ENCODE assay signal across 24 cellular contexts in the genomic region with DNA sequence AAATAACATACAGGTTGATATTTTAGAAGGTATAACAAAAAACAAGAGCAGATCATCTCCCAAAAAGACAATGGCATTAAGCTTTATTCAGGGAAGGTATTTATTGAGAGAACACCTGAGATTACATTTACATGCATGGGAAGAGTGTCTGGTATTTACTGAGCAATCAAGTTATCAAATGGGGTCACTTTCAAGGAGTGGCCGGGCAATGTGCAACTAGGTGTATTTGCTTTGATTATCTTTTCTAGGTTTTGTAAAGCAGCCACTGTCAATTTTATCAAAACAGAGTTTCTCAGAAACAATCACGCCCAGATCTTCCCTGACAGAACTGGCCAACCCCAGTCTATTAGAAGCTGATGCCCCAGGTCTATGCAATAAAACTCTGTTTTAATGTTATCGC.
"Had no signal": no experiment of that assay in that cellular context is flagged by ENCODE, and none has a peak within 500 bp of the region (broad histone marks: within the 10 kb centered on the region; RNA-seq: fewer than 3 reads in every experiment).

No MANE protein-coding gene starts in this region.

- H3K4me3 ChIP-seq: colonic mucosa, esophagus squamous epithelium, left lung, neural progenitor cell, psoas muscle, sigmoid colon, spleen, thoracic aorta, tibial nerve, upper lobe of right lung, uterus had no signal

- H3K27me3 Mint-ChIP-seq: dendritic cell treated with granulocyte-macrophage colony-stimulating factor and Interleukin-4, amounts not matched to agents 40 ng/mL and 50 ng/mL, for 4 days; stimulated activated naive CD8-positive, alpha-beta T cell treated with anti-CD3 and anti-CD28 coated beads, Interleukin-15, Interleukin-2, amounts not matched to agents 100 ng/mL and 50 ng/mL, for 24 hours had no signal

- H3K9me3 Mint-ChIP-seq: dendritic cell treated with granulocyte-macrophage colony-stimulating factor and Interleukin-4, amounts not matched to agents 40 ng/mL and 50 ng/mL, for 4 days; neural progenitor cell; stimulated activated naive B cell treated with anti-CD40 and anti-IgM and Interleukin-4, amounts not matched to agents 10 μg/mL and 1 μg/mL and 100 μg/mL, for 72 hours; stimulated activated naive CD8-positive, alpha-beta T cell treated with anti-CD3 and anti-CD28 coated beads, Interleukin-15, Interleukin-2, amounts not matched to agents 100 ng/mL and 50 ng/mL, for 24 hours had no signal

- H3K27ac ChIP-seq: colonic mucosa, esophagus squamous epithelium, left lung, neural progenitor cell, psoas muscle, sigmoid colon, spleen, thoracic aorta, tibial nerve, upper lobe of right lung, uterus had no signal

- H3K36me3 ChIP-seq: colonic mucosa, esophagus squamous epithelium, left lung, neural progenitor cell, sigmoid colon, spleen, thoracic aorta, tibial nerve, upper lobe of right lung, uterus had no signal

- DNase-seq: colonic mucosa; effector memory CD4-positive, alpha-beta T cell; esophagus squamous epithelium; foreskin melanocyte; kidney; left lung; mesenchymal stem cell; naive thymus-derived CD4-positive, alpha-beta T cell; posterior cingulate gyrus; psoas muscle; right cardiac atrium; sigmoid colon; spleen; stimulated activated CD4-positive, alpha-beta T cell treated with anti-CD3 and anti-CD28 coated beads, Interleukin-2, amount 100 ng/mL, for 48 hours; stimulated activated naive B cell treated with anti-CD40 and anti-IgM and Interleukin-4, amounts not matched to agents 10 μg/mL and 1 μg/mL and 100 μg/mL, for 72 hours; upper lobe of right lung; uterus had no signal

- H3K4me2 ChIP-seq: neural progenitor cell had no signal

- H3K4me1 Mint-ChIP-seq: mesothelial cell of epicardium; naive thymus-derived CD4-positive, alpha-beta T cell; nephron; neural progenitor cell; stimulated activated naive B cell treated with anti-CD40 and anti-IgM and Interleukin-4, amounts not matched to agents 10 μg/mL and 1 μg/mL and 100 μg/mL, for 72 hours had no signal

- H2AFZ ChIP-seq: neural progenitor cell had no signal

- ATAC-seq: left lung; naive thymus-derived CD4-positive, alpha-beta T cell; psoas muscle; right cardiac atrium; stimulated activated naive B cell treated with anti-CD40 and anti-IgM and Interleukin-4, amounts not matched to agents 10 μg/mL and 1 μg/mL and 100 μg/mL, for 72 hours; upper lobe of right lung had no signal

- H3K36me3 Mint-ChIP-seq: mesothelial cell of epicardium; naive thymus-derived CD4-positive, alpha-beta T cell; neural progenitor cell; stimulated activated naive B cell treated with anti-CD40 and anti-IgM and Interleukin-4, amounts not matched to agents 10 μg/mL and 1 μg/mL and 100 μg/mL, for 72 hours had no signal

- H3K4me1 ChIP-seq: colonic mucosa, esophagus squamous epithelium, left lung, neural progenitor cell, psoas muscle, sigmoid colon, spleen, tibial nerve, upper lobe of right lung, uterus had no signal

- H3K9me3 ChIP-seq: colonic mucosa, esophagus squamous epithelium, left lung, psoas muscle, sigmoid colon, spleen, thoracic aorta, tibial nerve, upper lobe of right lung, uterus had no signal

- H3K9ac ChIP-seq: neural progenitor cell had no signal

- H3K27ac Mint-ChIP-seq: dendritic cell treated with granulocyte-macrophage colony-stimulating factor and Interleukin-4, amounts not matched to agents 40 ng/mL and 50 ng/mL, for 4 days; mesothelial cell of epicardium; naive thymus-derived CD4-positive, alpha-beta T cell; nephron; neural progenitor cell; stimulated activated naive B cell treated with anti-CD40 and anti-IgM and Interleukin-4, amounts not matched to agents 10 μg/mL and 1 μg/mL and 100 μg/mL, for 72 hours; stimulated activated naive CD8-positive, alpha-beta T cell treated with anti-CD3 and anti-CD28 coated beads, Interleukin-15, Interleukin-2, amounts not matched to agents 100 ng/mL and 50 ng/mL, for 24 hours had no signal

- H3K27me3 ChIP-seq: colonic mucosa, esophagus squamous epithelium, left lung, neural progenitor cell, sigmoid colon, spleen, tibial nerve, upper lobe of right lung, uterus had no signal

- H3K4me3 Mint-ChIP-seq: dendritic cell treated with granulocyte-macrophage colony-stimulating factor and Interleukin-4, amounts not matched to agents 40 ng/mL and 50 ng/mL, for 4 days; mesothelial cell of epicardium; naive thymus-derived CD4-positive, alpha-beta T cell; nephron; neural progenitor cell; stimulated activated naive B cell treated with anti-CD40 and anti-IgM and Interleukin-4, amounts not matched to agents 10 μg/mL and 1 μg/mL and 100 μg/mL, for 72 hours; stimulated activated naive CD8-positive, alpha-beta T cell treated with anti-CD3 and anti-CD28 coated beads, Interleukin-15, Interleukin-2, amounts not matched to agents 100 ng/mL and 50 ng/mL, for 24 hours had no signal
